In genomic region chr5:154967419-154968024, GRCh38 we compare ENCODE assay signal across 9 cellular contexts. TPM values are rescaled to one million over a fixed set of nuclear protein-coding genes. Genes with fewer than 3 reads are reported as not detected.
A peak's percentile ranks its signal among the peaks of the same experiment; 100 is the strongest.
DNase-seq lines count a peak whose midpoint lies in the region; ATAC-seq and TF ChIP-seq lines count a peak whose summit lies in the region.
"Had no signal": no experiment of that assay in that cellular context is flagged by ENCODE, and none has a peak within 500 bp of the region (broad histone marks: within the 10 kb centered on the region; RNA-seq: fewer than 3 reads in every experiment).

No MANE protein-coding gene starts in this region.

- POLR2A ChIA-PET in BJ (lab: Charles Lee): interaction anchor here (0.6 kb wide), 1 partner anchor 9 kb away, joined by 3 read pairs; no protein-coding TSS in a partner anchor
- POLR2A ChIA-PET in HCT116 (lab: Charles Lee): no interaction called here

- peak; percentile 33; the same call in 1 of the 2 replicates for TF ChIP-seq RAD21 in HCT116 (IDR thresholded peaks at IDR 0.05; ENCODE audit: low read depth)

- H3K4me1 ChIP-seq in HCT116 (ENCODE audit: control insufficient read depth in 1 of 2, insufficient read depth in 2 of 2, low read length in 2 of 2): no peaks in the 10 kb centered on the region
- H3K4me1 ChIP-seq in thyroid gland: no peaks in the 10 kb centered on the region
- H3K4me1 ChIP-seq: SJSA1 had no signal

- CTCF ChIA-PET in BJ (lab: Yijun Ruan, JAX) (interaction anchor here (0.7 to 1.2 kb wide), 6 partner anchors 12 to 181 kb away, joined by 3 to 9 read pairs (median 3); no protein-coding TSS in a partner anchor), HCT116 (lab: Charles Lee) (interaction anchor here (0.8 to 3.7 kb wide), 4 partner anchors 14 to 61 kb away, joined by 3 to 11 read pairs (median 6); no protein-coding TSS in a partner anchor)

- RAD21 ChIA-PET in HCT116 (lab: Charles Lee; ENCODE audit: low non-redundant PET in 1 of 2, low total read pairs in 2 of 2, uncharacterized antibody in 2 of 2, unreplicated experiment in 2 of 2): no interaction called here

- H3K27ac ChIP-seq in HCT116 (ENCODE audit: low read depth, low read length) (no peak overlapping the region), thyroid gland (peak overlapping the region in 1 of 3 donors; percentile 34)
- H3K27ac ChIP-seq: SJSA1 had no signal

- H3K9me2 ChIP-seq in HCT116 (ENCODE audit: insufficient read depth): no peaks in the 10 kb centered on the region

- ATAC-seq in HCT116 (peak; percentile 78), left lobe of liver (peak; percentile 33), GM21576 (IDR thresholded peaks at IDR 0.05; ENCODE audit: unreplicated experiment) (no peak), HG03196 (IDR thresholded peaks at IDR 0.05; ENCODE audit: unreplicated experiment) (no peak)
- ATAC-seq in stimulated activated memory B cell treated with anti-CD40 and anti-IgM and Interleukin-4, amounts not matched to agents 10 μg/mL and 1 μg/mL and 100 μg/mL, for 72 hours: no peak

- DNase-seq in BJ (ENCODE audit: low read depth) (no peak), HCT116 (ENCODE audit: low read depth, low spot score) (no peak), amniotic epithelial cell (ENCODE audit: low read depth) (peak; percentile 12), left lobe of liver (ENCODE audit: low spot score) (no peak), thyroid gland (no peak)

- H3K27me3 ChIP-seq in BJ (ENCODE audit: control insufficient read depth, insufficient read depth, low read length) (no peaks in the 10 kb centered on the region), HCT116 (ENCODE audit: insufficient read depth, low read length) (no peaks in the 10 kb centered on the region), thyroid gland (no peaks in the 10 kb centered on the region)
- H3K27me3 ChIP-seq: SJSA1 had no signal

- H3K79me2 ChIP-seq in HCT116 (ENCODE audit: insufficient read depth, low read length): peaks cover 5% of the 10 kb centered on the region; the same call in 1 of the 2 replicates

- no peak overlapping the region for H2AFZ ChIP-seq in HCT116 (ENCODE audit: low read depth, low read length, poor library complexity, severe bottlenecking)

- H3K9ac ChIP-seq in HCT116 (ENCODE audit: low read length): no peak overlapping the region

- WGBS in thyroid gland, 2 donors: 78 to 81% methylated on average over 5 of the region's 5 CpGs

- H3K4me3 ChIP-seq in BJ (ENCODE audit: low read depth, low read length) (no peak overlapping the region), HCT116 (replicated peaks in 1 of 2; ENCODE audit: low read depth in 1 of 2, low read length in 2 of 2) (no peak overlapping the region), thyroid gland (replicated peaks in 1 of 3) (no peak overlapping the region)
- H3K4me3 ChIP-seq: SJSA1 had no signal

- H3K27ac Mint-ChIP-seq in stimulated activated memory B cell treated with anti-CD40 and anti-IgM and Interleukin-4, amounts not matched to agents 10 μg/mL and 1 μg/mL and 100 μg/mL, for 72 hours: no peak overlapping the region

- H3K9me3 ChIP-seq in HCT116 (ENCODE audit: control insufficient read depth in 1 of 2, insufficient read depth in 1 of 2, low read depth in 1 of 2, low read length in 2 of 2): no peaks in the 10 kb centered on the region
- no peaks in the 10 kb centered on the region for H3K9me3 ChIP-seq in thyroid gland
- H3K9me3 ChIP-seq: SJSA1 had no signal

- H4K20me1 ChIP-seq in HCT116 (ENCODE audit: insufficient read depth): peaks cover 4% of the 10 kb centered on the region; the same call in 1 of the 2 replicates

- no peak overlapping the region for H3K4me2 ChIP-seq in HCT116 (ENCODE audit: low read length)

- H3K36me3 ChIP-seq in BJ (ENCODE audit: control insufficient read depth, insufficient read depth, low read length): no peaks in the 10 kb centered on the region
- peaks cover 0 to 10% of the 10 kb centered on the region in 2 experiments; a peak in 1 of 4 replicates for H3K36me3 ChIP-seq in HCT116 (ENCODE audit: control insufficient read depth in 1 of 2, insufficient read depth in 2 of 2, low read length in 2 of 2)
- peaks cover 10 to 13% of the 10 kb centered on the region in 2 donors for H3K36me3 ChIP-seq in thyroid gland

- TF ChIP-seq POLR2A in HCT116 (IDR thresholded peaks at IDR 0.05; ENCODE audit: borderline replicate concordance, extremely low read depth, insufficient read depth, insufficient read length): no peak
- TF ChIP-seq POLR2A in thyroid gland (IDR thresholded peaks at IDR 0.05): no peak

- intact Hi-C loops in HCT116 (cut with micrococcal nuclease) (loop anchor here (1.0 kb wide), 1 partner anchor 61 kb away; no protein-coding TSS in a partner anchor), thyroid gland (cut with DNase I) (no loop called here)

- H3K27me3 Mint-ChIP-seq in stimulated activated memory B cell treated with anti-CD40 and anti-IgM and Interleukin-4, amounts not matched to agents 10 μg/mL and 1 μg/mL and 100 μg/mL, for 72 hours: no peaks in the 10 kb centered on the region

- H3K9me3 Mint-ChIP-seq in stimulated activated memory B cell treated with anti-CD40 and anti-IgM and Interleukin-4, amounts not matched to agents 10 μg/mL and 1 μg/mL and 100 μg/mL, for 72 hours: no peaks in the 10 kb centered on the region

- H3K4me3 Mint-ChIP-seq in stimulated activated memory B cell treated with anti-CD40 and anti-IgM and Interleukin-4, amounts not matched to agents 10 μg/mL and 1 μg/mL and 100 μg/mL, for 72 hours: no peak overlapping the region

- TF ChIP-seq CTCF in BJ (IDR thresholded peaks at IDR 0.05; ENCODE audit: insufficient read depth, low read depth, low read length) (peak; percentile 62), HCT116 (IDR thresholded peaks at IDR 0.05 in 2 of 3, conservative IDR thresholded peaks at IDR 0.05 in 1 of 3; ENCODE audit: borderline replicate concordance in 1 of 3, insufficient read depth in 1 of 3, low read depth in 2 of 3, low read length in 2 of 3) (peak; percentile 26 to 69 (median 61); a peak in 4 of 6 replicates), thyroid gland (IDR thresholded peaks at IDR 0.05) (peak in 1 of 6 experiments; percentile 39)

- BruUV-seq in HCT116 (replicated peaks; lab: Mats Ljungman, UMichigan): no TSS peak

- no peaks in the 10 kb centered on the region for H3K4me1 Mint-ChIP-seq in stimulated activated memory B cell treated with anti-CD40 and anti-IgM and Interleukin-4, amounts not matched to agents 10 μg/mL and 1 μg/mL and 100 μg/mL, for 72 hours

- peaks cover 56% of the 10 kb centered on the region for H3K36me3 Mint-ChIP-seq in stimulated activated memory B cell treated with anti-CD40 and anti-IgM and Interleukin-4, amounts not matched to agents 10 μg/mL and 1 μg/mL and 100 μg/mL, for 72 hours

TF ChIP-seq in HCT116, 20 proteins besides CTCF, POLR2A, EP300 and RAD21:
- TF ChIP-seq SRF (IDR thresholded peaks at IDR 0.05; ENCODE audit: low read depth) (no peak), POLR2AphosphoS5 (IDR thresholded peaks at IDR 0.05; ENCODE audit: low read depth, low read length) (no peak), TCF7L2 (IDR thresholded peaks at IDR 0.05; ENCODE audit: borderline replicate concordance, extremely low read depth, insufficient read depth, insufficient read length) (no peak), ZNF274 (IDR thresholded peaks at IDR 0.05; ENCODE audit: low read depth, low read length) (no peak), YY1 (IDR thresholded peaks at IDR 0.05; ENCODE audit: extremely low read depth, insufficient replicate concordance, low read depth, low read length) (no peak), ATF3 (IDR thresholded peaks at IDR 0.05) (no peak)

RNA-seq across cellular contexts. Expression of gene MRPL22, which starts 26.6 kb away (rescaled TPM):
- polyA plus RNA-seq in BJ (2011; rRNA removed): 32.0 and 40.8 TPM in 2 replicates
- 15.6 and 18.8 TPM in 2 replicates for polyA minus RNA-seq in BJ (2011; rRNA and poly(A)+ RNA removed)
- 68.3 TPM for total RNA-seq in HCT116 (2021; ENCODE audit: unreplicated experiment)
- polyA plus RNA-seq in HCT116 (2012): 74.6 and 96.9 TPM in 2 replicates
- total RNA-seq in left lobe of liver: 23.0 TPM
- total RNA-seq in thyroid gland: 10 to 100 TPM in 3 of 4 donors, 1 to 10 TPM in 1; 9.2 to 31.8 (median 25.2) TPM

RNA-seq across cellular contexts. Expression of gene GEMIN5, which starts 29.5 kb away (rescaled TPM):
- 7.5 and 7.8 TPM in 2 replicates for polyA plus RNA-seq in BJ (2011; rRNA removed)
- 9.4 and 9.5 TPM in 2 replicates for polyA minus RNA-seq in BJ (2011; rRNA and poly(A)+ RNA removed)
- total RNA-seq in HCT116 (2021; ENCODE audit: unreplicated experiment) (35.9 TPM), left lobe of liver (7.1 TPM), thyroid gland (10 to 100 TPM; 13.6 to 20.1 (median 15.3) TPM)
- 8.8 and 11.1 TPM in 2 replicates for polyA plus RNA-seq in HCT116 (2012)

RNA-seq across cellular contexts. Expression of gene KIF4B, which starts 46.0 kb away (rescaled TPM):
- not detected in 2 replicates for polyA plus RNA-seq in BJ (2011; rRNA removed)
- polyA minus RNA-seq in BJ (2011; rRNA and poly(A)+ RNA removed): 0.05 TPM in 1 of 2 replicates, not detected in the other
- total RNA-seq in HCT116 (2021; ENCODE audit: unreplicated experiment): 0.12 TPM
- 0.02 and 0.05 TPM in 2 replicates for polyA plus RNA-seq in HCT116 (2012)
- total RNA-seq in left lobe of liver: not detected
- not detected for total RNA-seq in thyroid gland
- total RNA-seq: SJSA1 had no signal

Comparison
In these comparisons a context has a peak if more than half of its experiments do, and no peak if none do; other contexts are left out.
1. ATAC-seq: peak in HCT116 (single experiment) and left lobe of liver (single experiment); none in GM21576 (single experiment), HG03196 (single experiment) and stimulated activated memory B cell treated with anti-CD40 and anti-IgM and Interleukin-4, amounts not matched to agents 10 μg/mL and 1 μg/mL and 100 μg/mL, for 72 hours (single experiment).